Comparison of ENCODE assay signal across 1 cellular context in the genomic region with DNA sequence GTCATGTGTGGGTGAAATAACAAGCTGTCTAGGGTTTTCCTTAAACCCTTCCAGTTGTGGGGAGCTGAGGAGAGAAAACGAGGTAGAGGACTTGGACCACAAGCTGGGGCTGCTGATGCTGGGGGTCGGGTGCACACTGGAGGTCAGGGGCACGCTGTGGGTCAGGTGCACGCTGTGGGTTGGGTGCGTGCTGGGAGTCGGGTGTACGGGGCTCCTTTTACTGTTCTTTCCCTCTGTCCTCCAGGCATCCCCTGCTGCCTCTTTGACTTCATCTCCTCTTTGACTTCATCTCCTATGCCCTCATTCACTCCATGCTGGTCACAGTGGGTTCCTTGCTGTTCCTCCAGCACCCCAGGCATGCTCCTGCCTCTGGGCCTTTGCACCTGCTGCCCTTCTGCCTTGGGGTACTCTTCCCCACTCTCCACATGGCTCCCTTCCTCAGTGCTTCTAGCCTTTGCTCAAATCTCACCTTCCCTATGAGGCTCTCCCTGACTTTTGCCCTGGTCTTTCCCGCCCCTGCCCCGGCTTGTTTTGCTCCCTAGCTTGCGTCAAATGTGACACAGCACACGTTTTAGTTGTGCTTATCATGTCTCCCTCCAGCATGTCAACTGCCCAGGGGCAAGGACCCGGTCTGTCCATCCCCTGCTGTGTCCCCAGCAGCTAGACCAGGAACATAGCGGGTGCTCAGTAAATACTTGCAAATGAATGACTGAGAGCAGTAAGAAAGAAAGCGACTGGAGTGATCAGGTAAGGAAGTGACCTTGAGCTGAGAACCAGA.
TF ChIP-seq lines count a peak whose summit lies in the region.

No MANE protein-coding gene starts in this region.

TF ChIP-seq in WTC11, 78 proteins besides CTCF, POLR2A, EP300 and RAD21 (continued from another document):
- TF ChIP-seq, protein P1, sequence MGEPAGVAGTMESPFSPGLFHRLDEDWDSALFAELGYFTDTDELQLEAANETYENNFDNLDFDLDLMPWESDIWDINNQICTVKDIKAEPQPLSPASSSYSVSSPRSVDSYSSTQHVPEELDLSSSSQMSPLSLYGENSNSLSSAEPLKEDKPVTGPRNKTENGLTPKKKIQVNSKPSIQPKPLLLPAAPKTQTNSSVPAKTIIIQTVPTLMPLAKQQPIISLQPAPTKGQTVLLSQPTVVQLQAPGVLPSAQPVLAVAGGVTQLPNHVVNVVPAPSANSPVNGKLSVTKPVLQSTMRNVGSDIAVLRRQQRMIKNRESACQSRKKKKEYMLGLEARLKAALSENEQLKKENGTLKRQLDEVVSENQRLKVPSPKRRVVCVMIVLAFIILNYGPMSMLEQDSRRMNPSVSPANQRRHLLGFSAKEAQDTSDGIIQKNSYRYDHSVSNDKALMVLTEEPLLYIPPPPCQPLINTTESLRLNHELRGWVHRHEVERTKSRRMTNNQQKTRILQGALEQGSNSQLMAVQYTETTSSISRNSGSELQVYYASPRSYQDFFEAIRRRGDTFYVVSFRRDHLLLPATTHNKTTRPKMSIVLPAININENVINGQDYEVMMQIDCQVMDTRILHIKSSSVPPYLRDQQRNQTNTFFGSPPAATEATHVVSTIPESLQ (CRISPR knock-in tag; IDR thresholded peaks at IDR 0.05), result no peak
- no peak for TF ChIP-seq ZNF416 (CRISPR knock-in tag; IDR thresholded peaks at IDR 0.05)
- TF ChIP-seq ATF1 (CRISPR knock-in tag; IDR thresholded peaks at IDR 0.05), result no peak
- no peak for TF ChIP-seq ZNF263 (CRISPR knock-in tag; IDR thresholded peaks at IDR 0.05; ENCODE audit: low read depth)
